In genomic region chr2:83587309-83587708, GRCh38 we compare ENCODE assay signal across 28 cellular contexts.
DNase-seq lines count a peak whose midpoint lies in the region; ATAC-seq and TF ChIP-seq lines count a peak whose summit lies in the region.
"Had no signal": no experiment of that assay in that cellular context is flagged by ENCODE, and none has a peak within 500 bp of the region (broad histone marks: within the 10 kb centered on the region; RNA-seq: fewer than 3 reads in every experiment).

No MANE protein-coding gene starts in this region.

- no peaks in the 10 kb centered on the region for H3K27me3 ChIP-seq in RWPE2 (ENCODE audit: insufficient read depth, poor library complexity, severe bottlenecking)
- H3K27me3 ChIP-seq: foreskin keratinocyte, hepatocyte, MG63, upper lobe of left lung had no signal

- DNase-seq in NCI-H1092 treated with DMSO at 0.1 percent for 48 hours (lab: John Stamatoyannopoulos, UW), result peak; percentile 23
- DNase-seq in NCI-H1092 (lab: John Stamatoyannopoulos, UW), result no peak
- DNase-seq in HPDE6-E6E7 (ENCODE audit: extremely low spot score), result peak; percentile 9
- DNase-seq in RWPE2 (ENCODE audit: low spot score), result no peak
- DNase-seq in medulla oblongata (ENCODE audit: extremely low spot score), result peak; percentile 12
- DNase-seq in activated CD4-positive, CD25-positive, alpha-beta regulatory T cell (lab: John Stamatoyannopoulos, UW), result no peak
- no peak for DNase-seq in NCI-H1105 (lab: John Stamatoyannopoulos, UW)
- DNase-seq: activated CD4-positive, alpha-beta T cell treated with anti-CD3 and anti-CD28 coated beads for 36 hours; activated T-cell treated with anti-CD3 and anti-CD28 coated beads, Interleukin-2, amount 50 U/mL, for 24 hours; AML-193; CD8-positive, alpha-beta T cell; effector CD8-positive, alpha-beta T cell; foreskin keratinocyte; immature natural killer cell; IMR-90; MG63; midbrain; natural killer cell; NCI-H1694; NCI-H774; small intestine; stimulated activated CD4-positive, alpha-beta T cell treated with anti-CD3 and anti-CD28 coated beads, Interleukin-2, amount 100 ng/mL, for 24 hours; upper lobe of left lung had no signal

- H3K27ac ChIP-seq in RWPE2 (ENCODE audit: poor library complexity, severe bottlenecking), result no peak overlapping the region
- H3K27ac ChIP-seq: foreskin keratinocyte, hepatocyte, SJCRH30, upper lobe of left lung had no signal

- no peak for ATAC-seq in RWPE2 (ENCODE audit: low read depth)
- ATAC-seq in HG03378 (IDR thresholded peaks at IDR 0.05; ENCODE audit: unreplicated experiment), result no peak
- ATAC-seq: activated CD4-positive, alpha-beta T cell treated with anti-CD3 and anti-CD28 coated beads for 36 hours; CD8-positive, alpha-beta T cell; foreskin keratinocyte; GM12878; left lobe of liver; natural killer cell had no signal

- no peak overlapping the region for H3K4me3 ChIP-seq in RWPE2 (ENCODE audit: severe bottlenecking)
- H3K4me3 ChIP-seq: GM12878, hepatocyte, MG63, SJCRH30, upper lobe of left lung had no signal

- TF ChIP-seq CTCF in RWPE2 (IDR thresholded peaks at IDR 0.05; ENCODE audit: poor library complexity, severe bottlenecking), result peak; percentile 10

- H3K4me1 ChIP-seq in RWPE2 (ENCODE audit: insufficient read depth, poor library complexity, severe bottlenecking), result no peaks in the 10 kb centered on the region
- H3K4me1 ChIP-seq: foreskin keratinocyte, SJCRH30, upper lobe of left lung had no signal

- no peaks in the 10 kb centered on the region for H3K9me3 ChIP-seq in RWPE2 (ENCODE audit: severe bottlenecking)
- H3K9me3 ChIP-seq: MG63, SJCRH30, upper lobe of left lung had no signal

- H3K36me3 ChIP-seq in RWPE2 (ENCODE audit: low read depth), result no peaks in the 10 kb centered on the region
- H3K36me3 ChIP-seq: MG63, SJCRH30, upper lobe of left lung had no signal

Comparison
In these comparisons a context has a peak if more than half of its experiments do, and no peak if none do; other contexts are left out.
1. DNase-seq: peak in NCI-H1092 treated with DMSO at 0.1 percent for 48 hours (single experiment), HPDE6-E6E7 (single experiment) and medulla oblongata (single experiment); none in NCI-H1092 (single experiment), RWPE2 (single experiment), activated CD4-positive, CD25-positive, alpha-beta regulatory T cell (0 of 4) and NCI-H1105 (single experiment).